In genomic region chr4:74948279-74948678, GRCh38 we compare ENCODE assay signal across 18 cellular contexts. TPM values are rescaled to one million over a fixed set of nuclear protein-coding genes. Genes with fewer than 3 reads are reported as not detected.
"Had no signal": no experiment of that assay in that cellular context is flagged by ENCODE, and none has a peak within 500 bp of the region (broad histone marks: within the 10 kb centered on the region; RNA-seq: fewer than 3 reads in every experiment).

No MANE protein-coding gene starts in this region.

- H3K27ac ChIP-seq: dorsolateral prefrontal cortex, epithelial cell of prostate, right lobe of liver, stomach had no signal

- H3K4me3 ChIP-seq: dorsolateral prefrontal cortex, right lobe of liver, smooth muscle cell, stomach had no signal

- H3K36me3 ChIP-seq: right lobe of liver, stomach had no signal

- DNase-seq: activated CD4-positive, alpha-beta T cell treated with anti-CD3 and anti-CD28 coated beads, Interleukin-2, amount 10 ng/mL, durations not matched to agents 24 days and 14 days; activated CD8-positive, alpha-beta T cell treated with anti-CD3 and anti-CD28 coated beads for 36 hours; activated naive CD4-positive, alpha-beta T cell; activated naive CD8-positive, alpha-beta T cell treated with anti-CD3 and anti-CD28 coated beads for 36 hours; activated T-cell treated with anti-CD3 and anti-CD28 coated beads, Interleukin-2, amount 50 U/mL, for 1 hour; amygdala; caudate nucleus; dorsolateral prefrontal cortex; endodermal cell; foreskin fibroblast; right lobe of liver; SK-N-SH; stimulated activated CD4-positive, alpha-beta T cell treated with anti-CD3 and anti-CD28 coated beads, Interleukin-4, amount 100 ng/mL, for 1 hour; stomach had no signal

- H3K27me3 ChIP-seq: dorsolateral prefrontal cortex, right lobe of liver, stomach had no signal

- H3K4me1 ChIP-seq: right lobe of liver, stomach had no signal

- ATAC-seq: activated CD8-positive, alpha-beta T cell treated with anti-CD3 and anti-CD28 coated beads for 36 hours; activated T-helper 17 cell treated with anti-CD3 and anti-CD28 coated beads, Interleukin-2, amount 50 U/mL, for 72 hours; right lobe of liver; WTC11 had no signal

- H3K9me3 ChIP-seq: right lobe of liver, SK-N-SH, stomach had no signal

RNA-seq across cellular contexts. Expression of gene PARM1, which starts 15.4 kb away (rescaled TPM):
- total RNA-seq: activated CD4-positive, alpha-beta T cell treated with anti-CD3 and anti-CD28 coated beads, Interleukin-2, amount 10 ng/mL, durations not matched to agents 24 days and 14 days had no signal
- polyA plus RNA-seq: SK-N-SH had no signal
